Comparison of ENCODE assay signal across 24 cellular contexts in the genomic region with DNA sequence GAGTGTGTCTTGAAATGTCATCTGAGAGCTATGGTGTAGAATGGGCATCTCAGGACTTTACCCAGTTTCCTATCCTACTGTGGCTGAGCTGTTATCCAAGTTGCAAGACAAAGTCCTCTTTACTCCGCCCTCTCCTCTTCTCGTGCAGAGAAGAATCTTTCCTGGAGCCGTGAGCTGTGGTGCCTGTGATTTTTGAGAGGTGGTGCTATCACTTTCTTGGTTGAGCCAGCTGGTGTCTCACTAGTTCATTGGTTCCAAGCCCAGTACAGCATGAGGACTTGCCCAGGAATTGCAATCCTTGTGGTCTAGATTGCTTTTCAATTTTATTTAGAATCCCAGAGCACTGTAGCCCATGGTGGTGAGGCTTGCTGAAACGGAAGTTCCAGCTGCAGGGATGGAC.
DNase-seq lines count a peak whose midpoint lies in the region; ATAC-seq, FAIRE-seq and TF ChIP-seq lines count a peak whose summit lies in the region.
"Had no signal": no experiment of that assay in that cellular context is flagged by ENCODE, and none has a peak within 500 bp of the region (broad histone marks: within the 10 kb centered on the region; RNA-seq: fewer than 3 reads in every experiment).

No MANE protein-coding gene starts in this region.

- no peak for FAIRE-seq in small intestine (lab: Jason Lieb, UNC)
- FAIRE-seq: A204.1, HepG2 had no signal

- H3K27ac ChIP-seq in small intestine (ENCODE audit: low read depth in 1 of 2, low read length in 1 of 2) = no peak overlapping the region
- H3K27ac ChIP-seq: adrenal gland, heart left ventricle, RWPE1, sigmoid colon had no signal

- ATAC-seq in Right ventricle myocardium superior (ENCODE audit: poor library complexity) = no peak
- ATAC-seq: activated CD8-positive, alpha-beta memory T cell treated with anti-CD3 and anti-CD28 coated beads, Interleukin-2, amount 10 ng/mL, durations not matched to agents 7 days and 5 days; heart left ventricle; HepG2; left cardiac atrium; T-helper 17 cell had no signal

- DNase-seq in NCI-H82 (lab: John Stamatoyannopoulos, UW) (peak; percentile 25), NCI-H82 treated with DMSO at 0.1 percent for 48 hours (lab: John Stamatoyannopoulos, UW; ENCODE audit: unreplicated experiment) (no peak), NCI-H524 treated with DMSO at 0.1 percent for 48 hours (lab: John Stamatoyannopoulos, UW) (peak; percentile 19), epithelial cell of esophagus (ENCODE audit: low read depth) (peak; percentile 0), small intestine (peak; percentile 75), DMS79 (lab: John Stamatoyannopoulos, UW) (no peak), Right ventricle myocardium superior (no peak), activated gamma-delta T cell treated with Interleukin-2 at 50 U/mL for 16 hours (no peak)
- DNase-seq: activated CD4-positive, CD25-positive, alpha-beta regulatory T cell treated with anti-CD3 and anti-CD28 coated beads, Interleukin-2, amount 50 U/mL, for 72 hours; activated CD8-positive, alpha-beta memory T cell treated with anti-CD3 and anti-CD28 coated beads, Interleukin-2, amount 10 ng/mL, durations not matched to agents 7 days and 5 days; activated effector memory CD4-positive, alpha-beta T cell treated with Interleukin-2 at 50 U/mL for 16 hours; adrenal gland; C1 segment of cervical spinal cord; effector memory CD4-positive, alpha-beta T cell; heart left ventricle; left cardiac atrium; NCI-H2029 treated with DMSO at 0.1 percent for 48 hours; NCI-H510A treated with DMSO at 0.1 percent for 48 hours; sigmoid colon; stimulated activated CD4-positive, alpha-beta T cell treated with anti-CD3 and anti-CD28 coated beads, Interleukin-2, amount 100 ng/mL, for 24 hours; T-helper 17 cell had no signal

- H3K4me1 ChIP-seq in small intestine (ENCODE audit: control insufficient read depth in 2 of 2, insufficient read depth in 1 of 2, low read depth in 1 of 2, low read length in 1 of 2) = no peaks in the 10 kb centered on the region
- H3K4me1 ChIP-seq: adrenal gland, heart left ventricle, sigmoid colon had no signal

- 19 to 43% (median 33%) methylated on average over 4 of the region's 4 CpGs for WGBS in small intestine, 3 donors

- H3K4me3 ChIP-seq in epithelial cell of esophagus (ENCODE audit: low read length) (no peak overlapping the region), small intestine (ENCODE audit: low read depth in 1 of 2, low read length in 2 of 2) (no peak overlapping the region)
- H3K4me3 ChIP-seq: adrenal gland, heart left ventricle, sigmoid colon had no signal

- no peak for TF ChIP-seq CTCF in epithelial cell of esophagus (IDR thresholded peaks at IDR 0.05; ENCODE audit: insufficient read depth, low read depth, low read length, missing control alignments)

- no peaks in the 10 kb centered on the region for H3K36me3 ChIP-seq in small intestine (ENCODE audit: control insufficient read depth in 2 of 2, insufficient read depth in 2 of 2, low read length in 2 of 2)
- H3K36me3 ChIP-seq: adrenal gland, heart left ventricle, sigmoid colon had no signal

- H3K9me3 ChIP-seq in small intestine (ENCODE audit: control insufficient read depth, low read depth) = no peaks in the 10 kb centered on the region
- H3K9me3 ChIP-seq: adrenal gland, heart left ventricle, sigmoid colon had no signal

- H3K27me3 ChIP-seq in small intestine (ENCODE audit: control insufficient read depth in 2 of 2, insufficient read depth in 2 of 2, low read length in 2 of 2) = no peaks in the 10 kb centered on the region
- H3K27me3 ChIP-seq: adrenal gland, heart left ventricle, sigmoid colon had no signal

- intact Hi-C loops in Right ventricle myocardium superior (cut with DNase I) = no loop called here

Comparison
In these comparisons a context has a peak if more than half of its experiments do, and no peak if none do; other contexts are left out.
1. DNase-seq: peak in NCI-H82 (single experiment), NCI-H524 treated with DMSO at 0.1 percent for 48 hours (single experiment), epithelial cell of esophagus (single experiment) and small intestine (single experiment); none in NCI-H82 treated with DMSO at 0.1 percent for 48 hours (single experiment), DMS79 (single experiment), Right ventricle myocardium superior (single experiment) and activated gamma-delta T cell treated with Interleukin-2 at 50 U/mL for 16 hours (single experiment).